Comparison of ENCODE assay signal across 1 cellular context in the genomic region with DNA sequence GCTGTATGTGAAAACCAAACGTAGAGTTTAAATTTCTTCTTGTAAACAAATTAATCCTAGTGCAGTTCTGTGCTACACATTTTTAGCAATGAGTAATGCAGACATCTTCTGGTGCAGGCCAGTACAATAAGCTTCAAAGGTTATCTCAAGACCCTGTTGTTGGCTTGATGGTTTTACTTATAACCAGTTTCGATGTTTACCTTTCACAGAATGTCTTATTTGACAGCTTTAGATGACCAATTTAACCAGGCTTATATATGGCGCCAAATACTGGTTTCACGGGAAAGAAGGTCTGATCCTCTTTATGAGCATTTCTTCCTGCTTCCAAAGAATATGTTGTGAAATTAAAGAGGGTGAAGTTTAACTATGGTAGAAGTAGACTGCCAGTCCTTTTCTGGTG.
TF ChIP-seq lines count a peak whose summit lies in the region.

No MANE protein-coding gene starts in this region.

TF ChIP-seq in WTC11, 78 proteins besides CTCF, POLR2A, EP300 and RAD21 (continued from another document):
- TF ChIP-seq ZNF425 (CRISPR knock-in tag; conservative IDR thresholded peaks at IDR 0.05): peak; percentile 61; the same call in 1 of the 2 replicates
- TF ChIP-seq, protein P1, sequence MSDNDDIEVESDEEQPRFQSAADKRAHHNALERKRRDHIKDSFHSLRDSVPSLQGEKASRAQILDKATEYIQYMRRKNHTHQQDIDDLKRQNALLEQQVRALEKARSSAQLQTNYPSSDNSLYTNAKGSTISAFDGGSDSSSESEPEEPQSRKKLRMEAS (CRISPR knock-in tag; IDR thresholded peaks at IDR 0.05): no peak
TF ChIP-seq in WTC11: peak in this region for 1.
